20 cellular contexts compared by ENCODE assay signal in the genomic region with DNA sequence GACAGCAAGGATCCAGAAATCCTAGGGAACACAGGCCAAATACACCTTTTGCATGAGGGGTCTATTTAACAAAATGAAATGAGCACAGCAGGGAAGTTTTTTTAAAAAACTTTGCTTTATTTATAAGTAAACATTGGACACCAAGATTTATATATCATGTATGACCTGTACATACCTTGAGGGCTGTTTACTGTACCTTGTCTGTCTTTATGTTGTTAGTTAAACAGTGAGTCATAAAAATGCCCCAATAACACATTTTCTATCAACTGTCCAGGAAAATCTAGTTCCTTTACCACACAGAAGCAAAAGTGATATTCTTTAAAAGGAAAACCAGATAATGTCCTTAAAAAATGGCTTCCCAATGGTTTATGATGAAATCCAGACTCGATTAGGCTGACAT. TPM values are rescaled to one million over a fixed set of nuclear protein-coding genes. Genes with fewer than 3 reads are reported as not detected.
"Had no signal": no experiment of that assay in that cellular context is flagged by ENCODE, and none has a peak within 500 bp of the region (broad histone marks: within the 10 kb centered on the region; RNA-seq: fewer than 3 reads in every experiment).

No MANE protein-coding gene starts in this region.

- H3K9me3 ChIP-seq: heart right ventricle, ovary, psoas muscle, testis had no signal

- H3K4me2 ChIP-seq: neural progenitor cell had no signal

- H3K9me3 Mint-ChIP-seq: activated CD4-positive, alpha-beta memory T cell treated with anti-CD3 and anti-CD28 coated beads for 36 hours; memory B cell; naive thymus-derived CD4-positive, alpha-beta T cell; type B pancreatic cell had no signal

- H3K36me3 Mint-ChIP-seq: activated CD4-positive, alpha-beta memory T cell treated with anti-CD3 and anti-CD28 coated beads for 36 hours; memory B cell; type B pancreatic cell; WTC11 had no signal

- H3K27ac Mint-ChIP-seq: activated CD4-positive, alpha-beta memory T cell treated with anti-CD3 and anti-CD28 coated beads for 36 hours; activated CD8-positive, alpha-beta memory T cell treated with anti-CD3 and anti-CD28 coated beads, Interleukin-2, amount 10 ng/mL, durations not matched to agents 7 days and 5 days; memory B cell; neural progenitor cell; type B pancreatic cell; WTC11 had no signal

- H3K4me1 ChIP-seq: psoas muscle, testis had no signal

- H3K27me3 ChIP-seq: brain microvascular endothelial cell, heart right ventricle, neural progenitor cell, ovary, testis had no signal

- H3K27ac ChIP-seq: brain microvascular endothelial cell, coronary artery, heart right ventricle, neural progenitor cell, ovary, psoas muscle, testis had no signal

- H3K36me3 ChIP-seq: brain microvascular endothelial cell, heart right ventricle, neural progenitor cell, ovary had no signal

- H3K9ac ChIP-seq: neural progenitor cell had no signal

- DNase-seq: activated CD4-positive, alpha-beta T cell treated with anti-CD3 and anti-CD28 coated beads for 4 hours; activated naive CD4-positive, alpha-beta T cell treated with Interleukin-2 at 50 U/mL for 16 hours; naive thymus-derived CD4-positive, alpha-beta T cell; ovary; psoas muscle; stimulated activated CD4-positive, alpha-beta T cell treated with anti-CD3 and anti-CD28 coated beads, Interleukin-4, amount 100 ng/mL, for 1 hour had no signal

- H3K4me3 Mint-ChIP-seq: activated CD4-positive, alpha-beta memory T cell treated with anti-CD3 and anti-CD28 coated beads for 36 hours; activated CD8-positive, alpha-beta memory T cell treated with anti-CD3 and anti-CD28 coated beads, Interleukin-2, amount 10 ng/mL, durations not matched to agents 7 days and 5 days; memory B cell; naive thymus-derived CD4-positive, alpha-beta T cell; neural progenitor cell; type B pancreatic cell; WTC11 had no signal

- H3K27me3 Mint-ChIP-seq: activated CD8-positive, alpha-beta memory T cell treated with anti-CD3 and anti-CD28 coated beads, Interleukin-2, amount 10 ng/mL, durations not matched to agents 7 days and 5 days; type B pancreatic cell had no signal

- H3K4me3 ChIP-seq: heart right ventricle, neural progenitor cell, ovary, psoas muscle, testis had no signal

RNA-seq across cellular contexts. Expression of gene AGR3, which starts 45.1 kb away (rescaled TPM):
- total RNA-seq: activated CD4-positive, alpha-beta memory T cell treated with anti-CD3 and anti-CD28 coated beads for 36 hours; activated CD8-positive, alpha-beta memory T cell treated with anti-CD3 and anti-CD28 coated beads, Interleukin-2, amount 10 ng/mL, durations not matched to agents 7 days and 5 days; esophagus mucosa; heart right ventricle; liver; naive thymus-derived CD4-positive, alpha-beta T cell; psoas muscle; right cardiac atrium; skeletal muscle tissue; testis; WTC11 had no signal
- polyA plus RNA-seq: heart right ventricle; liver; naive thymus-derived CD4-positive, alpha-beta T cell; right cardiac atrium had no signal
